In genomic region chr10:100654835-100655759, GRCh38 we compare ENCODE assay signal across 10 cellular contexts.
A peak's percentile ranks its signal among the peaks of the same experiment; 100 is the strongest.
DNase-seq lines count a peak whose midpoint lies in the region; ATAC-seq and TF ChIP-seq lines count a peak whose summit lies in the region.
"Had no signal": no experiment of that assay in that cellular context is flagged by ENCODE, and none has a peak within 500 bp of the region (broad histone marks: within the 10 kb centered on the region; RNA-seq: fewer than 3 reads in every experiment).

No MANE protein-coding gene starts in this region.

- peaks cover 20 to 22% of the 10 kb centered on the region in 2 donors for H3K4me1 Mint-ChIP-seq in effector memory CD8-positive, alpha-beta T cell (ENCODE audit: low read depth in 2 of 2)

- intact Hi-C loops in psoas muscle (cut with DNase I) = no loop called here

- no peaks in the 10 kb centered on the region for H4K20me1 ChIP-seq in Karpas-422 (ENCODE audit: insufficient read depth, low read depth, low read length)

- no peak overlapping the region for H3K9ac ChIP-seq in Karpas-422 (ENCODE audit: low read length)

- H3K4me3 ChIP-seq in HAP-1 (peak overlapping the region; percentile 20), psoas muscle (peak overlapping the region; percentile 28), Karpas-422 (ENCODE audit: low read length) (no peak overlapping the region)
- H3K4me3 ChIP-seq: prostate gland, uterus had no signal

- peaks cover 2% of the 10 kb centered on the region for H3K36me3 Mint-ChIP-seq in effector memory CD8-positive, alpha-beta T cell (ENCODE audit: insufficient read depth)

- no peak overlapping the region for H3K4me2 ChIP-seq in Karpas-422 (ENCODE audit: low read depth, low read length, poor library complexity, severe bottlenecking)

- H3K79me2 ChIP-seq in Karpas-422 (ENCODE audit: low read length) = no peaks in the 10 kb centered on the region

- no peak overlapping the region for H3K27ac ChIP-seq in psoas muscle
- no peak overlapping the region for H3K27ac ChIP-seq in Karpas-422 (ENCODE audit: low read length)
- H3K27ac ChIP-seq: prostate gland, uterus had no signal

- H3K9me2 ChIP-seq in Karpas-422 (replicated peaks; ENCODE audit: insufficient read depth, low read length) = no peaks in the 10 kb centered on the region

- H3K4me3 Mint-ChIP-seq in effector memory CD8-positive, alpha-beta T cell = peak overlapping the region; percentile 83 to 85

- peak; percentile 70 for ATAC-seq in effector memory CD8-positive, alpha-beta T cell (replicated peaks)
- ATAC-seq in psoas muscle (no peak), HG03442 (IDR thresholded peaks at IDR 0.05; ENCODE audit: unreplicated experiment) (no peak)

- H3K36me3 ChIP-seq in HAP-1 (replicated peaks) (no peaks in the 10 kb centered on the region), psoas muscle (ENCODE audit: insufficient read depth in 1 of 2, low read depth in 1 of 2) (no peaks in the 10 kb centered on the region), Karpas-422 (ENCODE audit: insufficient read depth, low read length) (no peaks in the 10 kb centered on the region)
- H3K36me3 ChIP-seq: prostate gland, uterus had no signal

- in situ Hi-C loops in HAP-1 (cut with MboI; ENCODE audit: low sequenced_read_pairs) = no loop called here

- WGBS in psoas muscle, 3 donors = 0 to 1% (median 1%) methylated on average over 50 to 61 of the region's 61 CpGs

- no peak for TF ChIP-seq CTCF in psoas muscle (IDR thresholded peaks at IDR 0.05)

- peaks cover 13% of the 10 kb centered on the region for H3K4me1 ChIP-seq in HAP-1
- H3K4me1 ChIP-seq in psoas muscle = no peaks in the 10 kb centered on the region
- no peaks in the 10 kb centered on the region for H3K4me1 ChIP-seq in Karpas-422 (ENCODE audit: low read length)

- no peaks in the 10 kb centered on the region for H3K9me3 Mint-ChIP-seq in effector memory CD8-positive, alpha-beta T cell

- H3K27ac Mint-ChIP-seq in effector memory CD8-positive, alpha-beta T cell = peak overlapping the region; percentile 66

- H3K27me3 Mint-ChIP-seq in effector memory CD8-positive, alpha-beta T cell = peaks cover 77 to 90% of the 10 kb centered on the region in 2 donors

- H2AFZ ChIP-seq in Karpas-422 (ENCODE audit: low read length) = no peak overlapping the region

- H3K9me3 ChIP-seq in HAP-1 (no peaks in the 10 kb centered on the region), psoas muscle (no peaks in the 10 kb centered on the region), Karpas-422 (ENCODE audit: low read length) (no peaks in the 10 kb centered on the region)
- H3K9me3 ChIP-seq: prostate gland, uterus had no signal

- peak; percentile 22 to 59 for DNase-seq in HAP-1 (ENCODE audit: low spot score in 2 of 2)
- peak; percentile 46 for DNase-seq in SW480 (ENCODE audit: low spot score)
- no peak for DNase-seq in effector memory CD8-positive, alpha-beta T cell
- DNase-seq in psoas muscle = no peak
- no peak for DNase-seq in Karpas-422
- no peak for DNase-seq in middle frontal gyrus (ENCODE audit: extremely low spot score, low spot score)
- DNase-seq: dermis blood vessel endothelial cell, uterus had no signal

- peaks cover 50% of the 10 kb centered on the region for H3K27me3 ChIP-seq in HAP-1 (ENCODE audit: low read depth)
- peaks cover 0 to 85% (median 53%) of the 10 kb centered on the region in 3 donors for H3K27me3 ChIP-seq in psoas muscle (ENCODE audit: insufficient read depth in 3 of 3, low read length in 2 of 3)
- no peaks in the 10 kb centered on the region for H3K27me3 ChIP-seq in Karpas-422 (ENCODE audit: low read length)

Comparison
In these comparisons a context has a peak if more than half of its experiments do, and no peak if none do; other contexts are left out.
1. DNase-seq: peak in HAP-1 (2 of 2) and SW480 (single experiment); none in effector memory CD8-positive, alpha-beta T cell (0 of 3), psoas muscle (0 of 2), Karpas-422 (single experiment) and middle frontal gyrus (single experiment).